18 cellular contexts compared by ENCODE assay signal in genomic region chr4:95167809-95168208, GRCh38.
DNase-seq lines count a peak whose midpoint lies in the region; ATAC-seq, FAIRE-seq and TF ChIP-seq lines count a peak whose summit lies in the region.
"Had no signal": no experiment of that assay in that cellular context is flagged by ENCODE, and none has a peak within 500 bp of the region (broad histone marks: within the 10 kb centered on the region; RNA-seq: fewer than 3 reads in every experiment).

No MANE protein-coding gene starts in this region.

- no peak for ATAC-seq in HG02840 (IDR thresholded peaks at IDR 0.05; ENCODE audit: low FRiP score, unreplicated experiment)
- ATAC-seq: activated CD4-positive, CD25-positive, alpha-beta regulatory T cell treated with anti-CD3 and anti-CD28 coated beads, Interleukin-2, amount 50 U/mL, for 24 hours; naive thymus-derived CD8-positive, alpha-beta T cell; psoas muscle had no signal

- peaks cover 0 to 3% (median 0%) of the 10 kb centered on the region in 7 donors for H3K9me3 Mint-ChIP-seq in CD14-positive monocyte
- H3K9me3 Mint-ChIP-seq: T-helper 2 cell treated with Interferon-gamma antibody and Interleukin-4, amounts not matched to agents 5 μg/mL and 100 μg/mL, for 36 hours had no signal

- H3K4me1 Mint-ChIP-seq in CD14-positive monocyte: no peaks in the 10 kb centered on the region

- H3K9me3 ChIP-seq in colonic mucosa: no peaks in the 10 kb centered on the region
- H3K9me3 ChIP-seq: psoas muscle had no signal

- no peaks in the 10 kb centered on the region for H3K36me3 Mint-ChIP-seq in CD14-positive monocyte
- H3K36me3 Mint-ChIP-seq: activated naive CD4-positive, alpha-beta T cell treated with anti-CD3 and anti-CD28 coated beads, Interleukin-2, amount 10 ng/mL, durations not matched to agents 7 days and 5 days; naive thymus-derived CD8-positive, alpha-beta T cell had no signal

- no peak overlapping the region for H3K4me3 Mint-ChIP-seq in CD14-positive monocyte
- H3K4me3 Mint-ChIP-seq: activated naive CD4-positive, alpha-beta T cell treated with anti-CD3 and anti-CD28 coated beads, Interleukin-2, amount 10 ng/mL, durations not matched to agents 7 days and 5 days; naive thymus-derived CD8-positive, alpha-beta T cell; T-helper 2 cell treated with Interferon-gamma antibody and Interleukin-4, amounts not matched to agents 5 μg/mL and 100 μg/mL, for 36 hours had no signal

- H3K9ac ChIP-seq in colonic mucosa (ENCODE audit: low read depth in 2 of 2, low read length in 2 of 2): no peak overlapping the region

- peak overlapping the region; percentile 92 for H3K27ac ChIP-seq in substantia nigra (ENCODE audit: low read depth, low read length, poor library complexity, severe bottlenecking)
- no peak overlapping the region for H3K27ac ChIP-seq in colonic mucosa
- H3K27ac ChIP-seq: psoas muscle had no signal

- peak; percentile 10 for DNase-seq in activated CD4-positive, alpha-beta T cell treated with anti-CD3 and anti-CD28 coated beads for 48 hours
- DNase-seq in activated CD4-positive, alpha-beta T cell treated with anti-CD3 and anti-CD28 coated beads, Interleukin-2, amount 50 U/mL, for 4 hours: no peak
- DNase-seq in NB4 (ENCODE audit: low read depth) (peak; percentile 24), bronchial epithelial cell (ENCODE audit: low read depth) (no peak), substantia nigra (lab: John Stamatoyannopoulos, UW) (no peak), CD14-positive monocyte (ENCODE audit: low spot score) (no peak), colonic mucosa (no peak)
- DNase-seq: activated naive CD4-positive, alpha-beta T cell treated with anti-CD3 and anti-CD28 coated beads, Interleukin-2, amount 10 ng/mL, durations not matched to agents 7 days and 5 days; dermis blood vessel endothelial cell; HCEC 1CT; naive thymus-derived CD8-positive, alpha-beta T cell; NCI-H2081 treated with DMSO at 0.1 percent for 48 hours; psoas muscle; SHP77 treated with DMSO at 0.1 percent for 48 hours; stimulated activated naive CD4-positive, alpha-beta T cell had no signal

- TF ChIP-seq POLR2A in NB4 (IDR thresholded peaks at IDR 0.05; ENCODE audit: extremely low read depth, insufficient read length): no peak

- H3K36me3 ChIP-seq in bronchial epithelial cell (ENCODE audit: control insufficient read depth, insufficient read depth, low read length) (no peaks in the 10 kb centered on the region), colonic mucosa (no peaks in the 10 kb centered on the region)

- peak; percentile 13 for FAIRE-seq in bronchial epithelial cell (lab: Jason Lieb, UNC)

- H3K4me3 ChIP-seq in NB4 (ENCODE audit: low read depth, low read length): no peak overlapping the region
- no peak overlapping the region for H3K4me3 ChIP-seq in bronchial epithelial cell (ENCODE audit: low read depth, low read length)
- no peak overlapping the region for H3K4me3 ChIP-seq in colonic mucosa
- H3K4me3 ChIP-seq: psoas muscle had no signal

- intact Hi-C loops in CD14-positive monocyte (cut with micrococcal nuclease) (no loop called here), colonic mucosa (cut with DNase I) (no loop called here)

- H3K27me3 ChIP-seq in bronchial epithelial cell (ENCODE audit: control insufficient read depth, insufficient read depth, low read length) (no peaks in the 10 kb centered on the region), colonic mucosa (no peaks in the 10 kb centered on the region)

- peak overlapping the region in 1 of 7 donors; percentile 33 for H3K27ac Mint-ChIP-seq in CD14-positive monocyte
- H3K27ac Mint-ChIP-seq: activated naive CD4-positive, alpha-beta T cell treated with anti-CD3 and anti-CD28 coated beads, Interleukin-2, amount 10 ng/mL, durations not matched to agents 7 days and 5 days; naive thymus-derived CD8-positive, alpha-beta T cell; T-helper 2 cell treated with Interferon-gamma antibody and Interleukin-4, amounts not matched to agents 5 μg/mL and 100 μg/mL, for 36 hours had no signal

- peaks cover 0 to 1% (median 0%) of the 10 kb centered on the region in 3 donors for H3K27me3 Mint-ChIP-seq in CD14-positive monocyte (ENCODE audit: low read depth in 3 of 3)

- H3K4me1 ChIP-seq in colonic mucosa: no peaks in the 10 kb centered on the region
- H3K4me1 ChIP-seq: psoas muscle had no signal

- TF ChIP-seq CTCF in NB4 (IDR thresholded peaks at IDR 0.05; ENCODE audit: low read depth, low read length) (no peak), bronchial epithelial cell (IDR thresholded peaks at IDR 0.05; ENCODE audit: insufficient read depth, low read length, severe bottlenecking) (no peak), CD14-positive monocyte (IDR thresholded peaks at IDR 0.05) (no peak), colonic mucosa (IDR thresholded peaks at IDR 0.05) (no peak)

Comparison
In these comparisons a context has a peak if more than half of its experiments do, and no peak if none do; other contexts are left out.
1. DNase-seq: peak in activated CD4-positive, alpha-beta T cell treated with anti-CD3 and anti-CD28 coated beads for 48 hours (single experiment) and NB4 (single experiment); none in activated CD4-positive, alpha-beta T cell treated with anti-CD3 and anti-CD28 coated beads, Interleukin-2, amount 50 U/mL, for 4 hours (0 of 2), bronchial epithelial cell (single experiment), substantia nigra (0 of 49), CD14-positive monocyte (single experiment) and colonic mucosa (single experiment).